In the genomic region with DNA sequence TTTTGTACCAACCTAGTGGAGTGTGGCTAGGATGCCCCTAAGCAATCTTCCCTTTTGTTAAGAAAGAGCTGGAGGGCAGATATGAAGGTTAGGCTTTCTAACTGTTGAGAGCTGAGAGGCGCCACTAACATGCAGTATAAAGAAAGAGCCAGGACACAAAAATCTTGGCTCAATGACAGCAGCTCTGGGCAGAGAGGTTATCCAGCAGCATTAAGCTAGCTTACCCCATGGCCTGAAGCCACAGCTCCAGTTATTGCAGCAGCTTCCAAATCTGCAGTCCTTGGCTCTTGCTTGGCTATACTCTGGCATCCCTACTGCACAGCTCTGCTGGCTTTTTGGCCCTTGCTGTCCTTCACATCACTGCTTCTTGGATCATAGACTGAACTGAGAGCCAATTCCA, we compare ENCODE assay signal across 17 cellular contexts.
DNase-seq lines count a peak whose midpoint lies in the region; ATAC-seq lines count a peak whose summit lies in the region.
"Had no signal": no experiment of that assay in that cellular context is flagged by ENCODE, and none has a peak within 500 bp of the region (broad histone marks: within the 10 kb centered on the region; RNA-seq: fewer than 3 reads in every experiment).

No MANE protein-coding gene starts in this region.

- no peaks in the 10 kb centered on the region for H3K27me3 ChIP-seq in right cardiac atrium (ENCODE audit: control insufficient read depth, insufficient read depth)
- H3K27me3 ChIP-seq: brain microvascular endothelial cell, tibial nerve had no signal

- H3K4me1 ChIP-seq in right cardiac atrium (ENCODE audit: control insufficient read depth, insufficient read depth, low read length): no peaks in the 10 kb centered on the region

- peak; percentile 56 for DNase-seq in DMS 273 (lab: John Stamatoyannopoulos, UW; ENCODE audit: unreplicated experiment)
- DNase-seq in DMS 273 treated with DMSO at 0.1 percent for 48 hours (lab: John Stamatoyannopoulos, UW): no peak
- DNase-seq in cerebellar cortex (ENCODE audit: low spot score): peak; percentile 77
- DNase-seq in right cardiac atrium: peak; percentile 73 to 87 (median 85)
- DNase-seq in stromal cell of bone marrow (ENCODE audit: low read depth): peak; percentile 37
- no peak for DNase-seq in SKM-1 (lab: John Stamatoyannopoulos, UW; ENCODE audit: unreplicated experiment)
- DNase-seq in HuH-7 (ENCODE audit: low spot score): no peak
- DNase-seq: activated CD4-positive, alpha-beta memory T cell treated with anti-CD3 and anti-CD28 coated beads, Interleukin-2, amount 10 ng/mL, durations not matched to agents 7 days and 5 days; brain microvascular endothelial cell; CD4-positive, CD25-positive, alpha-beta regulatory T cell; glutamatergic neuron; NCI-H2081 treated with DMSO at 0.1 percent for 48 hours; stimulated activated CD4-positive, alpha-beta T cell treated with anti-CD3 and anti-CD28 coated beads, Interleukin-2, amount 100 ng/mL, for 24 hours had no signal

- 23% methylated on average over 1 of the region's 1 CpG for WGBS in right cardiac atrium

- H3K27ac ChIP-seq in right cardiac atrium (ENCODE audit: low read length): no peak overlapping the region
- H3K27ac ChIP-seq: 22Rv1, brain microvascular endothelial cell had no signal

- ATAC-seq in right cardiac atrium: peak; percentile 97 to 100
- no peak for ATAC-seq in GM18511 (IDR thresholded peaks at IDR 0.05; ENCODE audit: unreplicated experiment)
- ATAC-seq: natural killer cell treated with Interleukin-12 subunit alpha and Interleukin-12 subunit beta and Interleukin-15 and Interleukin-18, amount 100 ng/mL, for 72 hours had no signal

- intact Hi-C loops in right cardiac atrium (cut with DNase I): no loop called here

- no peak overlapping the region for H3K4me3 ChIP-seq in right cardiac atrium (ENCODE audit: low read length)
- H3K4me3 ChIP-seq: tibial nerve had no signal

- H3K9me3 ChIP-seq in right cardiac atrium (ENCODE audit: control insufficient read depth, low read length): no peaks in the 10 kb centered on the region
- H3K9me3 ChIP-seq: tibial nerve had no signal

Comparison
In these comparisons a context has a peak if more than half of its experiments do, and no peak if none do; other contexts are left out.
1. DNase-seq: peak in DMS 273 (single experiment), cerebellar cortex (single experiment), right cardiac atrium (3 of 3) and stromal cell of bone marrow (single experiment); none in DMS 273 treated with DMSO at 0.1 percent for 48 hours (single experiment), SKM-1 (single experiment) and HuH-7 (single experiment).